20 cellular contexts compared by ENCODE assay signal in genomic region chr2:149645391-149645790, GRCh38. TPM values are rescaled to one million over a fixed set of nuclear protein-coding genes. Genes with fewer than 3 reads are reported as not detected.
DNase-seq lines count a peak whose midpoint lies in the region; ATAC-seq and TF ChIP-seq lines count a peak whose summit lies in the region.
"Had no signal": no experiment of that assay in that cellular context is flagged by ENCODE, and none has a peak within 500 bp of the region (broad histone marks: within the 10 kb centered on the region; RNA-seq: fewer than 3 reads in every experiment).

No MANE protein-coding gene starts in this region.

- H3K9me3 ChIP-seq in CD4-positive, alpha-beta memory T cell (ENCODE audit: control insufficient read depth in 1 of 2, low read length in 2 of 2), result no peaks in the 10 kb centered on the region

- H3K36me3 Mint-ChIP-seq in CD4-positive, alpha-beta memory T cell, result no peaks in the 10 kb centered on the region
- H3K36me3 Mint-ChIP-seq: naive B cell had no signal

- no peak for ATAC-seq in GM18520 (IDR thresholded peaks at IDR 0.05; ENCODE audit: unreplicated experiment)
- ATAC-seq: activated T-cell treated with anti-CD3 and anti-CD28 coated beads, Interleukin-2, amount 50 U/mL, for 72 hours; left colon; right cardiac atrium had no signal

- no peaks in the 10 kb centered on the region for H3K36me3 ChIP-seq in BJ (ENCODE audit: control insufficient read depth, insufficient read depth, low read length)
- no peaks in the 10 kb centered on the region for H3K36me3 ChIP-seq in CD4-positive, alpha-beta memory T cell (ENCODE audit: insufficient read depth, low read length)

- no peak for TF ChIP-seq EP300 in Ishikawa (IDR thresholded peaks at IDR 0.05; ENCODE audit: borderline replicate concordance)

- CTCF ChIA-PET in BJ (lab: Yijun Ruan, JAX), result interaction anchor here (0.6 to 1.6 kb wide), 6 partner anchors 14 to 1131 kb away, joined by 3 to 4 read pairs (median 3); no protein-coding TSS in a partner anchor
- CTCF ChIA-PET in CD4-positive, alpha-beta memory T cell (lab: Charles Lee; ENCODE audit: partially characterized antibody), result no interaction called here

- no peak overlapping the region for H3K4me3 ChIP-seq in BJ (ENCODE audit: low read depth, low read length)
- no peak overlapping the region for H3K4me3 ChIP-seq in CD4-positive, alpha-beta memory T cell (ENCODE audit: low read length in 2 of 2)
- H3K4me3 ChIP-seq: PC-9 had no signal

- H3K27me3 Mint-ChIP-seq in CD4-positive, alpha-beta memory T cell, result peaks cover 9 to 13% of the 10 kb centered on the region in 2 donors
- H3K27me3 Mint-ChIP-seq: activated CD4-positive, alpha-beta T cell treated with anti-CD3 and anti-CD28 coated beads, Interleukin-2, amount 10 ng/mL, durations not matched to agents 7 days and 5 days had no signal

- DNase-seq in BJ (ENCODE audit: low read depth) (peak; percentile 27), dermis blood vessel endothelial cell (peak; percentile 33), myocyte (ENCODE audit: low read depth) (peak; percentile 33), SKM-1 treated with dmso at 0.1 percent for 144 hours (lab: John Stamatoyannopoulos, UW; ENCODE audit: unreplicated experiment) (no peak), NCI-H2227 treated with DMSO at 0.1 percent for 48 hours (lab: John Stamatoyannopoulos, UW) (no peak)
- no peak for DNase-seq in CD4-positive, alpha-beta memory T cell
- DNase-seq: activated CD4-positive, alpha-beta T cell treated with anti-CD3 and anti-CD28 coated beads, Interleukin-2, amount 10 ng/mL, durations not matched to agents 7 days and 5 days; activated T-cell treated with anti-CD3 and anti-CD28 coated beads, Interleukin-2, amount 50 U/mL, for 72 hours; aorta; effector CD4-positive, alpha-beta T cell; left colon; naive B cell; NCI-H1105; NCI-H510A; PC-9; right cardiac atrium; stimulated activated naive CD4-positive, alpha-beta T cell treated with Interleukin-2 at 50 U/mL for 16 hours had no signal

- no peak overlapping the region for H3K4me3 Mint-ChIP-seq in CD4-positive, alpha-beta memory T cell
- H3K4me3 Mint-ChIP-seq: activated CD4-positive, alpha-beta T cell treated with anti-CD3 and anti-CD28 coated beads, Interleukin-2, amount 10 ng/mL, durations not matched to agents 7 days and 5 days; activated T-cell treated with anti-CD3 and anti-CD28 coated beads, Interleukin-2, amount 50 U/mL, for 72 hours; naive B cell; T-helper 1 cell treated with Interleukin-12 subunit alpha and Interleukin-12 subunit beta and Interleukin-4 antibody, amounts not matched to agents 30 μg/mL and 1 μg/mL, for 36 hours had no signal

- POLR2A ChIA-PET in BJ (lab: Charles Lee), result no interaction called here
- POLR2A ChIA-PET in CD4-positive, alpha-beta memory T cell (lab: Charles Lee; ENCODE audit: partially characterized antibody), result no interaction called here

- intact Hi-C loops in CD4-positive, alpha-beta memory T cell (cut with micrococcal nuclease), result no loop called here

- H3K27me3 ChIP-seq in BJ (ENCODE audit: control insufficient read depth, insufficient read depth, low read length), result no peaks in the 10 kb centered on the region
- H3K27me3 ChIP-seq in CD4-positive, alpha-beta memory T cell (ENCODE audit: insufficient read depth, low read length), result no peaks in the 10 kb centered on the region

- H3K4me1 Mint-ChIP-seq in CD4-positive, alpha-beta memory T cell, result peaks cover 0 to 1% (median 0%) of the 10 kb centered on the region in 4 donors
- H3K4me1 Mint-ChIP-seq: activated CD4-positive, alpha-beta T cell treated with anti-CD3 and anti-CD28 coated beads, Interleukin-2, amount 10 ng/mL, durations not matched to agents 7 days and 5 days; naive B cell had no signal

- H3K4me1 ChIP-seq in CD4-positive, alpha-beta memory T cell (ENCODE audit: insufficient read depth, low read length), result no peaks in the 10 kb centered on the region

- no peak overlapping the region for H3K27ac ChIP-seq in CD4-positive, alpha-beta memory T cell (ENCODE audit: low read depth, low read length)
- H3K27ac ChIP-seq: PC-9 had no signal

- H3K9me3 Mint-ChIP-seq in CD4-positive, alpha-beta memory T cell, result peaks cover 0 to 6% (median 5%) of the 10 kb centered on the region in 8 donors

- H3K27ac Mint-ChIP-seq in CD4-positive, alpha-beta memory T cell, result no peak overlapping the region
- H3K27ac Mint-ChIP-seq: activated CD4-positive, alpha-beta T cell treated with anti-CD3 and anti-CD28 coated beads, Interleukin-2, amount 10 ng/mL, durations not matched to agents 7 days and 5 days; activated T-cell treated with anti-CD3 and anti-CD28 coated beads, Interleukin-2, amount 50 U/mL, for 72 hours; naive B cell; T-helper 1 cell treated with Interleukin-12 subunit alpha and Interleukin-12 subunit beta and Interleukin-4 antibody, amounts not matched to agents 30 μg/mL and 1 μg/mL, for 36 hours had no signal

- TF ChIP-seq RAD21 in Ishikawa (IDR thresholded peaks at IDR 0.05; ENCODE audit: low read depth), result 0 out of 2 replicates have a peak, but pooled peaks have one; percentile 7

- peak; percentile 55 for TF ChIP-seq CTCF in BJ (IDR thresholded peaks at IDR 0.05; ENCODE audit: insufficient read depth, low read depth, low read length)

TF ChIP-seq in Ishikawa, 13 proteins besides CTCF, POLR2A, EP300 and RAD21:
- TF ChIP-seq FOXM1 (IDR thresholded peaks at IDR 0.05; ENCODE audit: borderline replicate concordance, low read depth) (no peak), EGR1 (IDR thresholded peaks at IDR 0.05) (no peak), ZBTB7A (IDR thresholded peaks at IDR 0.05; ENCODE audit: low read depth) (no peak)

RNA-seq across cellular contexts. Expression of gene MMADHC, which starts 57.8 kb away (rescaled TPM):
- 72.6 and 134 TPM in 2 replicates for polyA plus RNA-seq in BJ (2011; rRNA removed)
- polyA minus RNA-seq in BJ (2011; rRNA and poly(A)+ RNA removed), result 47.8 and 56.9 TPM in 2 replicates
- total RNA-seq in dermis blood vessel endothelial cell, result 184 and 204 TPM in 2 replicates
- total RNA-seq in myocyte, result 176 and 182 TPM in 2 replicates
- 89.8 TPM for polyA plus RNA-seq in myocyte (2012)
- 10 to 100 TPM; 66.4 to 69.4 TPM for total RNA-seq in CD4-positive, alpha-beta memory T cell
- polyA plus RNA-seq in CD4-positive, alpha-beta memory T cell, result 100 to 1,000 TPM; 113 to 163 TPM

Comparison
In these comparisons a context has a peak if more than half of its experiments do, and no peak if none do; other contexts are left out.
1. DNase-seq: peak in BJ (single experiment), dermis blood vessel endothelial cell (single experiment) and myocyte (single experiment); none in CD4-positive, alpha-beta memory T cell (0 of 5), SKM-1 treated with dmso at 0.1 percent for 144 hours (single experiment) and NCI-H2227 treated with DMSO at 0.1 percent for 48 hours (single experiment).